In genomic region chr17:57881783-57882291, GRCh38 we compare ENCODE assay signal across 13 cellular contexts. TPM values are rescaled to one million over a fixed set of nuclear protein-coding genes. Genes with fewer than 3 reads are reported as not detected.
A peak's percentile ranks its signal among the peaks of the same experiment; 100 is the strongest.
DNase-seq lines count a peak whose midpoint lies in the region; ATAC-seq and TF ChIP-seq lines count a peak whose summit lies in the region.
"Had no signal": no experiment of that assay in that cellular context is flagged by ENCODE, and none has a peak within 500 bp of the region (broad histone marks: within the 10 kb centered on the region; RNA-seq: fewer than 3 reads in every experiment).

No MANE protein-coding gene starts in this region.

- intact Hi-C loops in lower lobe of right lung (cut with DNase I) (no loop called here), stomach (cut with DNase I; ENCODE audit: low total_unique reads) (no loop called here)

- 42 to 68% (median 61%) methylated on average over 5 to 8 of the region's 8 CpGs for WGBS in stomach, 5 donors

- TF ChIP-seq CTCF in HFFc6 (IDR thresholded peaks at IDR 0.05) (no peak), lower lobe of right lung (IDR thresholded peaks at IDR 0.05) (no peak), stomach (IDR thresholded peaks at IDR 0.05) (no peak), GM10266 (IDR thresholded peaks at IDR 0.05; ENCODE audit: control insufficient read depth, insufficient read depth, low read depth, missing control alignments) (no peak)

- H3K9me3 ChIP-seq in lower lobe of right lung (no peaks in the 10 kb centered on the region), stomach (no peaks in the 10 kb centered on the region)

- no peak for TF ChIP-seq POLR2A in stomach (IDR thresholded peaks at IDR 0.05)

- H3K4me3 ChIP-seq in lower lobe of right lung, result no peak overlapping the region
- H3K4me3 ChIP-seq in stomach, result no peak overlapping the region
- H3K4me3 ChIP-seq: BLaER1 treated with 17β-estradiol and CSF1 and Interleukin-3, amounts not matched to agents 10 nM and 100 nM had no signal

- DNase-seq in HFFc6 (no peak), lower lobe of right lung (no peak), stomach (no peak), GM10266 (ENCODE audit: extremely low spot score) (no peak)
- DNase-seq in stimulated activated CD4-positive, alpha-beta T cell treated with anti-CD3 and anti-CD28 coated beads, Interleukin-4, amount 100 ng/mL, for 24 hours, result no peak
- DNase-seq in effector CD4-positive, alpha-beta T cell, result no peak
- DNase-seq: activated CD4-positive, CD25-positive, alpha-beta regulatory T cell treated with anti-CD3 and anti-CD28 coated beads, Interleukin-2, amount 50 U/mL, for 72 hours; activated gamma-delta T cell; cortex of kidney; NCI-H226 had no signal

- H3K4me1 Mint-ChIP-seq in HFFc6 (ENCODE audit: low read depth), result peaks cover 62% of the 10 kb centered on the region

- H3K4me1 ChIP-seq in lower lobe of right lung (peaks cover 23% of the 10 kb centered on the region), stomach (peaks cover 14 to 48% (median 34%) of the 10 kb centered on the region in 4 donors)

- no peak for TF ChIP-seq EP300 in stomach (IDR thresholded peaks at IDR 0.05)

- H3K27ac ChIP-seq in cingulate gyrus (ENCODE audit: low read depth, low read length) (peak overlapping the region; percentile 65), lower lobe of right lung (peak overlapping the region; percentile 42), stomach (peak overlapping the region in 4 of 5 donors; percentile 50 to 90 (median 71))
- H3K27ac ChIP-seq: BLaER1 treated with 17β-estradiol and CSF1 and Interleukin-3, amounts not matched to agents 10 nM and 100 nM had no signal

- peaks cover 2% of the 10 kb centered on the region; the same call in 1 of the 2 replicates for H3K27me3 Mint-ChIP-seq in HFFc6 (ENCODE audit: insufficient read depth)

- peaks cover 46% of the 10 kb centered on the region for H3K36me3 Mint-ChIP-seq in HFFc6 (ENCODE audit: low read depth)

- peak overlapping the region; percentile 92 for H3K27ac Mint-ChIP-seq in HFFc6

- H3K36me3 ChIP-seq in lower lobe of right lung (peaks cover 55% of the 10 kb centered on the region), stomach (peaks cover 14 to 54% (median 53%) of the 10 kb centered on the region in 4 donors)

- H3K9me3 Mint-ChIP-seq in HFFc6, result no peaks in the 10 kb centered on the region

- ATAC-seq in lower lobe of right lung (no peak), GM21786 (IDR thresholded peaks at IDR 0.05; ENCODE audit: unreplicated experiment) (no peak)

- H3K4me3 Mint-ChIP-seq in HFFc6, result peak overlapping the region; percentile 4; the same call in 1 of the 2 replicates

- no peaks in the 10 kb centered on the region for H3K27me3 ChIP-seq in lower lobe of right lung (ENCODE audit: low read depth)
- H3K27me3 ChIP-seq in stomach, result no peaks in the 10 kb centered on the region

RNA-seq across cellular contexts. Expression of gene MRPS23, which starts 32.0 kb away (rescaled TPM):
- total RNA-seq in HFFc6 (2021; fragmentation: NEBNext Ultra II Directional; extraction: Animal tissue kit (Norgen Biotek cat#: 25700)), result 10 to 100 TPM; 47.0 to 62.5 (median 56.4) TPM
- total RNA-seq in lower lobe of right lung, result 35.4 TPM
- 10 to 100 TPM in 4 of 5 donors, not detected in 1; 12.6 to 26.8 (median 16.8) TPM for total RNA-seq in stomach
- polyA plus RNA-seq in stomach, result 10 to 100 TPM; 25.1 to 43.3 (median 34.2) TPM
